In the genomic region with DNA sequence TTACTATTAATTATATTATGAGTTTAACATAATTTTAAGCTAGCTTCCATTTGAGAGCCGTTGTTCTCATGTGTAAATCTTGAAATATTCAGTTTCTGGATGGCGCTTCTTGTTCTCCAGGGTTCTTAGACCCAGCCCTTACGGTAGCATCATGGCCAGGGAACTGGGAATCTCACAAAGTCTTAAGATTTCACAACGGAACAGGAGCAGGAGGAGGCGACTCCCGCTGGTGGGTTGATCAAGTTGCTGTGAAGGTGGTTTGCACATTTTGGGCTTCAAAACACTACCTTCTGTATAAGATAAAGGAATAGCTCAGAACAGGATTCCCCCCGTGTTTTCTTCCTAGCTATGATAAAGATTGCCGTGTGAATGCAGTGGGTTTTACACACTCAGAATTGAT, we compare ENCODE assay signal across 18 cellular contexts. TPM values are rescaled to one million over a fixed set of nuclear protein-coding genes. Genes with fewer than 3 reads are reported as not detected.
A peak's percentile ranks its signal among the peaks of the same experiment; 100 is the strongest.
DNase-seq lines count a peak whose midpoint lies in the region; ATAC-seq, FAIRE-seq and TF ChIP-seq lines count a peak whose summit lies in the region.
"Had no signal": no experiment of that assay in that cellular context is flagged by ENCODE, and none has a peak within 500 bp of the region (broad histone marks: within the 10 kb centered on the region; RNA-seq: fewer than 3 reads in every experiment).

No MANE protein-coding gene starts in this region.

- H3K4me1 Mint-ChIP-seq in brain, result peaks cover 36% of the 10 kb centered on the region

- no peak for TF ChIP-seq CTCF in IMR-90 (conservative IDR thresholded peaks at IDR 0.05; ENCODE audit: low read depth, low read length)
- no peak for TF ChIP-seq CTCF in brain (conservative IDR thresholded peaks at IDR 0.05)
- no peak for TF ChIP-seq CTCF in stomach (IDR thresholded peaks at IDR 0.05)

- H3K36me3 ChIP-seq in IMR-90 (ENCODE audit: control insufficient read depth, insufficient read depth, low read length) (peaks cover 8% of the 10 kb centered on the region), mesenchymal stem cell (ENCODE audit: control insufficient read depth in 1 of 2, insufficient read depth in 2 of 2, low read depth in 1 of 2, low read length in 2 of 2) (peaks cover 6 to 11% of the 10 kb centered on the region in 2 experiments), stomach (peaks cover 5 to 11% (median 10%) of the 10 kb centered on the region in 4 donors)
- H3K36me3 ChIP-seq: colonic mucosa had no signal

- peak overlapping the region; percentile 78; the same call in 1 of the 2 replicates for H3K27ac ChIP-seq in IMR-90 (ENCODE audit: insufficient read depth, low read length)
- no peak overlapping the region for H3K27ac ChIP-seq in mesenchymal stem cell (ENCODE audit: low read length, poor library complexity, severe bottlenecking)
- H3K27ac ChIP-seq in stomach, result peak overlapping the region; percentile 80 to 99 (median 97)
- H3K27ac ChIP-seq: colonic mucosa had no signal

- no TSS peak for BruUV-seq in IMR-90 (replicated peaks; lab: Mats Ljungman, UMichigan)

- no peak overlapping the region for H3K4me3 ChIP-seq in IMR-90 (ENCODE audit: insufficient read depth, low read depth, low read length)
- no peak overlapping the region for H3K4me3 ChIP-seq in mesenchymal stem cell (ENCODE audit: insufficient read depth in 1 of 2, low read depth in 1 of 2, low read length in 2 of 2)
- no peak overlapping the region for H3K4me3 ChIP-seq in stomach
- H3K4me3 ChIP-seq: ascending aorta, colonic mucosa had no signal

- H2AFZ ChIP-seq in IMR-90 (replicated peaks; ENCODE audit: low read length, poor library complexity), result no peak overlapping the region
- H2AFZ ChIP-seq in mesenchymal stem cell (ENCODE audit: low read depth, low read length), result no peak overlapping the region

- H3K4ac ChIP-seq in IMR-90 (ENCODE audit: low read depth, low read length) (no peak overlapping the region), mesenchymal stem cell (ENCODE audit: low read depth in 1 of 2, low read length in 2 of 2) (no peak overlapping the region)

- no peak for FAIRE-seq in GM19239 (lab: Jason Lieb, UNC)
- FAIRE-seq: HTR-8/SVneo had no signal

- no peak for TF ChIP-seq EP300 in stomach (IDR thresholded peaks at IDR 0.05)

- H2BK5ac ChIP-seq in IMR-90 (ENCODE audit: low read depth, low read length, poor library complexity, severe bottlenecking), result peak overlapping the region; percentile 86
- H2BK5ac ChIP-seq in mesenchymal stem cell (ENCODE audit: low read depth, low read length, poor library complexity, severe bottlenecking), result no peak overlapping the region

- H2BK120ac ChIP-seq in IMR-90 (ENCODE audit: low read depth, low read length), result no peak overlapping the region
- no peak overlapping the region for H2BK120ac ChIP-seq in mesenchymal stem cell (ENCODE audit: low read depth, low read length)

- no peak for TF ChIP-seq RAD21 in IMR-90 (IDR thresholded peaks at IDR 0.05; ENCODE audit: low read length)

- peaks cover 59% of the 10 kb centered on the region for H4K20me1 ChIP-seq in IMR-90 (ENCODE audit: insufficient read depth, low read length)

- H3K9me1 ChIP-seq in IMR-90 (ENCODE audit: insufficient read depth, low read length), result peaks cover 11% of the 10 kb centered on the region

- CTCF ChIA-PET in IMR-90 (lab: Yijun Ruan, JAX), result interaction anchor here (1.3 kb wide), 1 partner anchor 25 kb away, joined by 3 read pairs; no protein-coding TSS in a partner anchor

- no peak overlapping the region; a peak in 1 of 4 replicates for H4K8ac ChIP-seq in IMR-90 (ENCODE audit: low read depth in 2 of 2, low read length in 2 of 2)
- H4K8ac ChIP-seq in mesenchymal stem cell (ENCODE audit: low read length), result no peak overlapping the region

- in situ Hi-C loops in IMR-90 (cut with MboI; ENCODE audit: low sequenced_read_pairs), result no loop called here

- peak overlapping the region in 1 of 5 experiments; percentile 21 for H3K27ac Mint-ChIP-seq in brain
- H3K27ac Mint-ChIP-seq: activated CD8-positive, alpha-beta memory T cell treated with anti-CD3 and anti-CD28 coated beads, Interleukin-2, amount 10 ng/mL, durations not matched to agents 7 days and 5 days had no signal

- H3K27me3 ChIP-seq in IMR-90 (ENCODE audit: control insufficient read depth, insufficient read depth, low read length), result no peaks in the 10 kb centered on the region
- no peaks in the 10 kb centered on the region for H3K27me3 ChIP-seq in mesenchymal stem cell (ENCODE audit: control insufficient read depth in 1 of 2, insufficient read depth in 1 of 2, low read length in 2 of 2)
- no peaks in the 10 kb centered on the region for H3K27me3 ChIP-seq in stomach
- H3K27me3 ChIP-seq: ascending aorta, colonic mucosa had no signal

- peaks cover 11% of the 10 kb centered on the region for H3K4me1 ChIP-seq in IMR-90 (ENCODE audit: control insufficient read depth, insufficient read depth, low read length)
- H3K4me1 ChIP-seq in mesenchymal stem cell (ENCODE audit: control insufficient read depth, insufficient read depth, low read depth, low read length), result peaks cover 15% of the 10 kb centered on the region
- peaks cover 43 to 77% (median 59%) of the 10 kb centered on the region in 4 donors for H3K4me1 ChIP-seq in stomach

- DNase-seq in IMR-90 (no peak), mesenchymal stem cell (peak; percentile 21), stomach (no peak), HPDE6-E6E7 (ENCODE audit: extremely low spot score) (no peak), GM19239 (ENCODE audit: insufficient read length, low spot score) (no peak), NCI-H2081 treated with DMSO at 0.1 percent for 48 hours (lab: John Stamatoyannopoulos, UW) (no peak)
- DNase-seq: activated CD4-positive, alpha-beta T cell treated with anti-CD3 and anti-CD28 coated beads for 1 hour; activated CD8-positive, alpha-beta memory T cell treated with anti-CD3 and anti-CD28 coated beads, Interleukin-2, amount 10 ng/mL, durations not matched to agents 7 days and 5 days; activated effector memory CD4-positive, alpha-beta T cell treated with anti-CD3 and anti-CD28 coated beads, Interleukin-2, amount 50 U/mL, for 16 hours; colonic mucosa; DMS153; NCI-H187 treated with DMSO at 0.1 percent for 48 hours; NCI-H510A; SHP77 treated with DMSO at 0.1 percent for 48 hours; substantia nigra had no signal

- H3K18ac ChIP-seq in IMR-90 (ENCODE audit: low read depth, low read length) (no peak overlapping the region), mesenchymal stem cell (ENCODE audit: low read depth in 1 of 2, low read length in 2 of 2) (no peak overlapping the region)

- peak overlapping the region; percentile 35; the same call in 1 of the 2 replicates for H3K4me2 ChIP-seq in IMR-90 (ENCODE audit: low read depth, low read length)
- H3K4me2 ChIP-seq in mesenchymal stem cell (ENCODE audit: low read length, poor library complexity, severe bottlenecking), result no peak overlapping the region

- H2BK15ac ChIP-seq in IMR-90 (ENCODE audit: low read depth, low read length), result no peak overlapping the region
- H2BK15ac ChIP-seq in mesenchymal stem cell (ENCODE audit: low read depth, poor library complexity, severe bottlenecking), result no peak overlapping the region

- H3K9me3 Mint-ChIP-seq in brain, result peaks cover 3 to 13% (median 6%) of the 10 kb centered on the region in 5 experiments

- H2BK12ac ChIP-seq in mesenchymal stem cell (ENCODE audit: low read length in 2 of 2), result no peak overlapping the region

- H3K27me3 Mint-ChIP-seq in brain, result peaks cover 28% of the 10 kb centered on the region
- H3K27me3 Mint-ChIP-seq: activated CD8-positive, alpha-beta memory T cell treated with anti-CD3 and anti-CD28 coated beads, Interleukin-2, amount 10 ng/mL, durations not matched to agents 7 days and 5 days had no signal

- H3K9ac ChIP-seq in IMR-90 (ENCODE audit: low read depth, low read length) (peak overlapping the region; percentile 39; the same call in 1 of the 2 replicates), mesenchymal stem cell (ENCODE audit: low read length) (no peak overlapping the region)

- H2AK5ac ChIP-seq in IMR-90 (ENCODE audit: low read depth, low read length) (no peak overlapping the region), mesenchymal stem cell (ENCODE audit: low read length, severe bottlenecking) (no peak overlapping the region)

- no peak overlapping the region for H2AK9ac ChIP-seq in IMR-90 (replicated peaks; ENCODE audit: low read depth, low read length, poor library complexity)

- H3K14ac ChIP-seq in IMR-90 (replicated peaks; ENCODE audit: low read depth, low read length) (no peak overlapping the region), mesenchymal stem cell (ENCODE audit: low read length in 2 of 2) (no peak overlapping the region)

- H2BK20ac ChIP-seq in IMR-90 (ENCODE audit: low read depth, low read length), result no peak overlapping the region

- peak overlapping the region; percentile 24; the same call in 1 of the 2 replicates for H4K5ac ChIP-seq in IMR-90 (ENCODE audit: low read depth, low read length)

- intact Hi-C loops in IMR-90 (cut with micrococcal nuclease), result no loop called here
- intact Hi-C loops in stomach (cut with DNase I; ENCODE audit: low total_unique reads), result no loop called here

- POLR2A ChIA-PET in IMR-90 (lab: Charles Lee; ENCODE audit: unreplicated experiment), result no interaction called here

- H3K79me1 ChIP-seq in IMR-90 (ENCODE audit: low read depth in 1 of 2, low read length in 2 of 2) (peaks cover 11 to 73% of the 10 kb centered on the region in 2 experiments; a peak in 3 of 4 replicates), mesenchymal stem cell (replicated peaks; ENCODE audit: low read length, poor library complexity, severe bottlenecking) (peaks cover 3% of the 10 kb centered on the region)

- H3K36me3 Mint-ChIP-seq in brain, result peaks cover 24% of the 10 kb centered on the region

- ATAC-seq in IMR-90 (ENCODE audit: low read depth), result no peak
- ATAC-seq: activated CD8-positive, alpha-beta memory T cell treated with anti-CD3 and anti-CD28 coated beads, Interleukin-2, amount 10 ng/mL, durations not matched to agents 7 days and 5 days had no signal

- dilution Hi-C loops in IMR-90 (cut with HindIII; ENCODE audit: low sequenced_read_pairs, unreplicated experiment), result no loop called here

- TF ChIP-seq POLR2A in IMR-90 (IDR thresholded peaks at IDR 0.05; ENCODE audit: low read depth, low read length) (no peak), stomach (IDR thresholded peaks at IDR 0.05) (no peak)

- H3K9me3 ChIP-seq in IMR-90 (ENCODE audit: control insufficient read depth, insufficient read depth, low read length) (no peaks in the 10 kb centered on the region), mesenchymal stem cell (ENCODE audit: control insufficient read depth, low read length) (no peaks in the 10 kb centered on the region), stomach (no peaks in the 10 kb centered on the region)
- H3K9me3 ChIP-seq: ascending aorta, colonic mucosa had no signal

- H3K23ac ChIP-seq in IMR-90 (ENCODE audit: low read depth, low read length) (peak overlapping the region; percentile 50; the same call in 1 of the 2 replicates), mesenchymal stem cell (ENCODE audit: low read length in 2 of 2) (no peak overlapping the region)

- H3K4me3 Mint-ChIP-seq in brain, result peak overlapping the region in 3 of 5 experiments; percentile 21 to 60 (median 53)
- H3K4me3 Mint-ChIP-seq: activated CD8-positive, alpha-beta memory T cell treated with anti-CD3 and anti-CD28 coated beads, Interleukin-2, amount 10 ng/mL, durations not matched to agents 7 days and 5 days had no signal

- WGBS in IMR-90 (ENCODE audit: extremely low coverage in 2 of 2, insufficient read length in 1 of 2), 2 experiments, result no CpG with 5 or more reads among the region's 8 CpGs
- WGBS in mesenchymal stem cell, result 82% methylated on average over 7 of the region's 8 CpGs
- WGBS in stomach, 5 donors, result 48 to 72% (median 62%) methylated on average over 8 of the region's 8 CpGs

- H4K91ac ChIP-seq in IMR-90 (ENCODE audit: insufficient read depth, low read depth, low read length) (no peak overlapping the region; the same call in 1 of the 2 replicates), mesenchymal stem cell (ENCODE audit: low read length) (no peak overlapping the region)

- H3K56ac ChIP-seq in IMR-90 (ENCODE audit: extremely low read depth, insufficient read depth, low read length), result no peak overlapping the region

RNA-seq across cellular contexts. Expression of gene NAXD, which starts 2.8 kb away (rescaled TPM):
- total RNA-seq in IMR-90 (2012; rRNA removed) (9.4 and 10.2 TPM in 2 replicates), stomach (10 to 100 TPM; 25.7 to 50.7 (median 34.4) TPM)
- polyA plus RNA-seq in IMR-90 (2012; rRNA removed) (24.4 and 27.2 TPM in 2 replicates), brain (ENCODE audit: insufficient read depth, low read depth, low replicate concordance) (45.8 TPM), stomach (10 to 100 TPM; 38.4 to 44.7 (median 41.4) TPM)
- 21.3 and 27.8 TPM in 2 replicates for polyA plus RNA-seq in IMR-90 (2012; cell fraction: cytosol; rRNA removed)
- 90.8 and 120 TPM in 2 replicates for polyA plus RNA-seq in IMR-90 (2012; cell fraction: nucleus; rRNA removed; ENCODE audit: low replicate concordance)
- polyA plus RNA-seq in mesenchymal stem cell (2013, experiment 1 of 2), result 17.1 TPM
- polyA plus RNA-seq in mesenchymal stem cell (2013, experiment 2 of 2), result 17.1 TPM

RNA-seq across cellular contexts. Expression of gene RAB20, which starts 56.6 kb away (rescaled TPM):
- total RNA-seq in IMR-90 (2012; rRNA removed), result 3.6 and 3.8 TPM in 2 replicates
- polyA plus RNA-seq in IMR-90 (2012; rRNA removed), result 4.7 and 5.1 TPM in 2 replicates
- polyA plus RNA-seq in IMR-90 (2012; cell fraction: cytosol; rRNA removed), result 6.1 and 6.7 TPM in 2 replicates
- 2.3 and 2.4 TPM in 2 replicates for polyA plus RNA-seq in IMR-90 (2012; cell fraction: nucleus; rRNA removed; ENCODE audit: low replicate concordance)
- 3.1 TPM for polyA plus RNA-seq in brain (ENCODE audit: insufficient read depth, low read depth, low replicate concordance)
- polyA plus RNA-seq in mesenchymal stem cell (2013, experiment 1 of 2), result 5.1 TPM
- 5.2 TPM for polyA plus RNA-seq in mesenchymal stem cell (2013, experiment 2 of 2)
- 10 to 100 TPM; 11.7 to 44.6 (median 20.0) TPM for total RNA-seq in stomach
- 10 to 100 TPM; 25.5 to 41.8 (median 36.0) TPM for polyA plus RNA-seq in stomach
